8 cellular contexts compared by ENCODE assay signal in genomic region chrX:49876750-49877149, GRCh38. TPM values are rescaled to one million over a fixed set of nuclear protein-coding genes. Genes with fewer than 3 reads are reported as not detected.
DNase-seq lines count a peak whose midpoint lies in the region; ATAC-seq and TF ChIP-seq lines count a peak whose summit lies in the region.

No MANE protein-coding gene starts in this region.

- H3K27me3 Mint-ChIP-seq in brain = peaks cover 10% of the 10 kb centered on the region
- no peaks in the 10 kb centered on the region for H3K27me3 Mint-ChIP-seq in mesothelial cell of epicardium (ENCODE audit: low read depth)

- H3K4me1 Mint-ChIP-seq in brain (peaks cover 45% of the 10 kb centered on the region), mesothelial cell of epicardium (peaks cover 19% of the 10 kb centered on the region)

- H3K27ac Mint-ChIP-seq in brain (peak overlapping the region; percentile 79 to 98 (median 94)), mesothelial cell of epicardium (no peak overlapping the region)

- H3K4me3 Mint-ChIP-seq in brain (peak overlapping the region; percentile 22 to 85 (median 75)), mesothelial cell of epicardium (no peak overlapping the region)

- H3K9me3 Mint-ChIP-seq in brain (peaks cover 0 to 7% (median 0%) of the 10 kb centered on the region in 5 experiments), mesothelial cell of epicardium (peaks cover 9% of the 10 kb centered on the region)

- DNase-seq in AML-193 (lab: John Stamatoyannopoulos, UW) = peak; percentile 12 to 13
- peak; percentile 19 for DNase-seq in GM03348 (ENCODE audit: low spot score)
- peak; percentile 7 for DNase-seq in NCI-H146 treated with DMSO at 0.1 percent for 48 hours (lab: John Stamatoyannopoulos, UW; ENCODE audit: unreplicated experiment)
- no peak for DNase-seq in mesothelial cell of epicardium (ENCODE audit: low spot score in 2 of 2, unreplicated experiment in 2 of 2)
- no peak for DNase-seq in T-helper 9 cell

- TF ChIP-seq CTCF in brain (conservative IDR thresholded peaks at IDR 0.05) (peak; percentile 58 to 68), mesothelial cell of epicardium (IDR thresholded peaks at IDR 0.05; ENCODE audit: unreplicated experiment) (peak; percentile 68)

- H3K36me3 Mint-ChIP-seq in brain (peaks cover 15% of the 10 kb centered on the region), mesothelial cell of epicardium (peaks cover 8% of the 10 kb centered on the region)

- ATAC-seq in HG03159 (IDR thresholded peaks at IDR 0.05; ENCODE audit: unreplicated experiment) (no peak), HG03439 (IDR thresholded peaks at IDR 0.05; ENCODE audit: unreplicated experiment) (no peak)

RNA-seq across cellular contexts. Expression of gene USP27X, which starts 2.5 kb away (rescaled TPM):
- 13.6 TPM for polyA plus RNA-seq in brain (ENCODE audit: insufficient read depth, low read depth, low replicate concordance)
- 16.6 to 17.2 TPM (median 16.7 TPM) in 3 replicates for total RNA-seq in mesothelial cell of epicardium

RNA-seq across cellular contexts. Expression of gene CLCN5, which starts 45.6 kb away (rescaled TPM):
- 5.5 TPM for polyA plus RNA-seq in brain (ENCODE audit: insufficient read depth, low read depth, low replicate concordance)
- 52.0 to 54.7 TPM (median 53.0 TPM) in 3 replicates for total RNA-seq in mesothelial cell of epicardium

RNA-seq across cellular contexts. Expression of gene PAGE4, which starts 47.6 kb away (rescaled TPM):
- polyA plus RNA-seq in brain (ENCODE audit: insufficient read depth, low read depth, low replicate concordance) = not detected
- 0.60 to 0.67 TPM in 2 of 3 replicates, not detected in the other for total RNA-seq in mesothelial cell of epicardium

Comparison
In these comparisons a context has a peak if more than half of its experiments do, and no peak if none do; other contexts are left out.
1. DNase-seq: peak in AML-193 (2 of 2), GM03348 (single experiment) and NCI-H146 treated with DMSO at 0.1 percent for 48 hours (single experiment); none in mesothelial cell of epicardium (0 of 2) and T-helper 9 cell (single experiment).